17 cellular contexts compared by ENCODE assay signal in genomic region chrX:137550561-137551305, GRCh38. TPM values are rescaled to one million over a fixed set of nuclear protein-coding genes. Genes with fewer than 3 reads are reported as not detected.
DNase-seq lines count a peak whose midpoint lies in the region; TF ChIP-seq lines count a peak whose summit lies in the region.
"Had no signal": no experiment of that assay in that cellular context is flagged by ENCODE, and none has a peak within 500 bp of the region (broad histone marks: within the 10 kb centered on the region; RNA-seq: fewer than 3 reads in every experiment).

No MANE protein-coding gene starts in this region.

- no peaks in the 10 kb centered on the region for H3K36me3 Mint-ChIP-seq in osteocyte (ENCODE audit: unreplicated experiment)

- 26% methylated on average over 42 of the region's 51 CpGs for WGBS in esophagus muscularis mucosa
- 8 to 40% methylated on average over 24 to 51 of the region's 51 CpGs for WGBS in tibial nerve, 2 donors

- no peak overlapping the region for H3K27ac Mint-ChIP-seq in osteocyte (ENCODE audit: unreplicated experiment)
- H3K27ac Mint-ChIP-seq: activated CD4-positive, alpha-beta T cell treated with anti-CD3 and anti-CD28 coated beads, Interleukin-2, amount 10 ng/mL, durations not matched to agents 7 days and 5 days had no signal

- peaks cover 3% of the 10 kb centered on the region for H3K27me3 Mint-ChIP-seq in osteocyte (ENCODE audit: unreplicated experiment)

- peaks cover 0 to 63% (median 24%) of the 10 kb centered on the region in 4 donors for H3K27me3 ChIP-seq in esophagus muscularis mucosa
- H3K27me3 ChIP-seq in tibial nerve: peaks cover 2 to 74% of the 10 kb centered on the region in 2 donors

- no peak overlapping the region for H3K27ac ChIP-seq in esophagus muscularis mucosa (replicated peaks in 1 of 4)
- H3K27ac ChIP-seq in tibial nerve: no peak overlapping the region
- H3K27ac ChIP-seq: 22Rv1, C4-2B, foreskin keratinocyte, tibial artery had no signal

- H3K36me3 ChIP-seq in esophagus muscularis mucosa (no peaks in the 10 kb centered on the region), tibial nerve (no peaks in the 10 kb centered on the region)
- H3K36me3 ChIP-seq: tibial artery had no signal

- H3K4me1 Mint-ChIP-seq in osteocyte (ENCODE audit: unreplicated experiment): no peaks in the 10 kb centered on the region
- H3K4me1 Mint-ChIP-seq: activated CD4-positive, alpha-beta T cell treated with anti-CD3 and anti-CD28 coated beads, Interleukin-2, amount 10 ng/mL, durations not matched to agents 7 days and 5 days had no signal

- intact Hi-C loops in esophagus muscularis mucosa (cut with DNase I): no loop called here

- peak; percentile 48 for DNase-seq in DMS53 (lab: John Stamatoyannopoulos, UW)
- no peak for DNase-seq in DMS53 treated with DMSO at 0.1 percent for 48 hours (lab: John Stamatoyannopoulos, UW; ENCODE audit: unreplicated experiment)
- peak; percentile 51 for DNase-seq in NCI-H146 (lab: John Stamatoyannopoulos, UW)
- no peak for DNase-seq in esophagus muscularis mucosa (ENCODE audit: extremely low spot score)
- no peak for DNase-seq in osteocyte (ENCODE audit: extremely low spot score, unreplicated experiment)
- no peak for DNase-seq in NCI-H187 (lab: John Stamatoyannopoulos, UW)
- DNase-seq in tibial nerve (ENCODE audit: low spot score in 2 of 2): no peak
- DNase-seq in stimulated activated CD4-positive, alpha-beta T cell treated with anti-CD3 and anti-CD28 coated beads, Interleukin-4, amount 100 ng/mL, for 24 hours: no peak
- DNase-seq: activated CD4-positive, alpha-beta T cell treated with anti-CD3 and anti-CD28 coated beads, Interleukin-2, amount 10 ng/mL, durations not matched to agents 7 days and 5 days; aorta; foreskin keratinocyte; kidney; tibial artery had no signal

- TF ChIP-seq EP300 in esophagus muscularis mucosa (IDR thresholded peaks at IDR 0.05) (no peak), tibial nerve (IDR thresholded peaks at IDR 0.05) (no peak)

- H3K9me3 ChIP-seq in esophagus muscularis mucosa (peaks cover 0 to 6% (median 0%) of the 10 kb centered on the region in 4 donors), tibial nerve (no peaks in the 10 kb centered on the region)

- TF ChIP-seq CTCF in esophagus muscularis mucosa (IDR thresholded peaks at IDR 0.05) (no peak), osteocyte (IDR thresholded peaks at IDR 0.05) (no peak), tibial nerve (IDR thresholded peaks at IDR 0.05) (no peak)

- H3K4me1 ChIP-seq in esophagus muscularis mucosa: peaks cover 6 to 18% (median 13%) of the 10 kb centered on the region in 4 donors
- H3K4me1 ChIP-seq in tibial nerve: peaks cover 0 to 14% (median 0%) of the 10 kb centered on the region in 4 donors
- H3K4me1 ChIP-seq: foreskin keratinocyte had no signal

- H3K4me3 Mint-ChIP-seq in osteocyte (ENCODE audit: unreplicated experiment): peak overlapping the region; percentile 40
- H3K4me3 Mint-ChIP-seq: activated CD4-positive, alpha-beta T cell treated with anti-CD3 and anti-CD28 coated beads, Interleukin-2, amount 10 ng/mL, durations not matched to agents 7 days and 5 days had no signal

- H3K9me3 Mint-ChIP-seq in osteocyte (ENCODE audit: unreplicated experiment): peaks cover 9% of the 10 kb centered on the region
- H3K9me3 Mint-ChIP-seq: activated CD4-positive, alpha-beta T cell treated with anti-CD3 and anti-CD28 coated beads, Interleukin-2, amount 10 ng/mL, durations not matched to agents 7 days and 5 days had no signal

- TF ChIP-seq POLR2A in esophagus muscularis mucosa (IDR thresholded peaks at IDR 0.05; ENCODE audit: low read depth): no peak
- TF ChIP-seq POLR2A in tibial nerve (IDR thresholded peaks at IDR 0.05): no peak

- H3K4me3 ChIP-seq in esophagus muscularis mucosa: peak overlapping the region in 3 of 4 donors; percentile 25 to 34 (median 34)
- peak overlapping the region in 1 of 4 donors; percentile 27 for H3K4me3 ChIP-seq in tibial nerve

RNA-seq across cellular contexts. Expression of gene ZIC3, which starts 15.2 kb away (rescaled TPM):
- not detected for total RNA-seq in esophagus muscularis mucosa
- 0.16 TPM in 1 of 2 replicates, not detected in the other for total RNA-seq in osteocyte
- not detected for total RNA-seq in tibial nerve
- total RNA-seq: activated CD4-positive, alpha-beta T cell treated with anti-CD3 and anti-CD28 coated beads, Interleukin-2, amount 10 ng/mL, durations not matched to agents 7 days and 5 days; aorta; foreskin keratinocyte; HepG2; kidney; pulmonary artery endothelial cell had no signal

Comparison
In these comparisons a context has a peak if more than half of its experiments do, and no peak if none do; other contexts are left out.
1. DNase-seq: peak in DMS53 (single experiment) and NCI-H146 (single experiment); none in DMS53 treated with DMSO at 0.1 percent for 48 hours (single experiment), esophagus muscularis mucosa (single experiment), osteocyte (single experiment), NCI-H187 (0 of 2), tibial nerve (0 of 2) and stimulated activated CD4-positive, alpha-beta T cell treated with anti-CD3 and anti-CD28 coated beads, Interleukin-4, amount 100 ng/mL, for 24 hours (single experiment).